ENCODE assay signal across 9 cellular contexts in the genomic region with DNA sequence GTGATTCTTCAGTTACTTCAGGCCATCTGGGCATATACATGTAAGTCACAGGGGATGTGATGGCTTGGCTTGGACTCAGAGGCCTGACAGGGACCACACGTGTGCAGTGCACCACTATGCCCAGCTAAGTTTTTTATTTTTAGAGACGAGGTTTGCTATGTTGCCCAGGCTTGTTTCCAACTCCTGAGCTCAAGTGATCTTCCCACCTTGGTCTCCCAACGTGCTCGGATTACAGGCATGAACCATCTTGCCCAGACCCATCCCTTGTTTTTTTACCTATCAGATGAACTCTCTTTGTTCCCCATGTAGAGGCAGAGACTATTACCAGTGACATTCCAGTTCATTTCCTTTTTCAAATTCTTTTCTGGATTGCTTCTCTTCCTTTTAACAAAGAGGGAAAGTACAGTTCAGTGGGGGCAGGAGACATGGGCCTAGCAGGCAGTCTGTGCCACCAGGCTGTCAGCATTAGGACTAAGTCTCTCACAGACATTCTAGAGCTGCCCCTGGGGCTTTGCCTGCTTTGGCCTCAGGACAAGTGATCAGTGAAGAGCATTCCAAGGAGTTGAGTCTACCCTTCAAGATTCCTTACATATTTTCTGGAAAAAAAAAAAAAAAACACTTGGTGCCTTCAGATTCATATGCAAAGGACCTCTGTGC.
DNase-seq lines count a peak whose midpoint lies in the region; ATAC-seq and TF ChIP-seq lines count a peak whose summit lies in the region.
"Had no signal": no experiment of that assay in that cellular context is flagged by ENCODE, and none has a peak within 500 bp of the region (broad histone marks: within the 10 kb centered on the region; RNA-seq: fewer than 3 reads in every experiment).

No MANE protein-coding gene starts in this region.

- peaks cover 2% of the 10 kb centered on the region for H3K4me1 Mint-ChIP-seq in activated naive CD8-positive, alpha-beta T cell treated with anti-CD3 and anti-CD28 coated beads, Interleukin-2, amount 50 U/mL, for 24 hours

- ATAC-seq in activated naive CD8-positive, alpha-beta T cell treated with anti-CD3 and anti-CD28 coated beads, Interleukin-2, amount 50 U/mL, for 24 hours = no peak

- no peaks in the 10 kb centered on the region for H3K27me3 Mint-ChIP-seq in activated naive CD8-positive, alpha-beta T cell treated with anti-CD3 and anti-CD28 coated beads, Interleukin-2, amount 50 U/mL, for 24 hours

- H3K4me3 Mint-ChIP-seq in activated naive CD8-positive, alpha-beta T cell treated with anti-CD3 and anti-CD28 coated beads, Interleukin-2, amount 50 U/mL, for 24 hours = no peak overlapping the region

- TF ChIP-seq CTCF in epithelial cell of proximal tubule (conservative IDR thresholded peaks at IDR 0.05; ENCODE audit: low read depth, low read length) (no peak), retinal pigment epithelial cell (conservative IDR thresholded peaks at IDR 0.05; ENCODE audit: low read depth, low read length) (no peak)

- H3K4me3 ChIP-seq in epithelial cell of proximal tubule (ENCODE audit: low read depth, low read length) = no peak overlapping the region
- H3K4me3 ChIP-seq in retinal pigment epithelial cell (ENCODE audit: low read length) = no peak overlapping the region

- no peaks in the 10 kb centered on the region for H3K9me3 Mint-ChIP-seq in activated naive CD8-positive, alpha-beta T cell treated with anti-CD3 and anti-CD28 coated beads, Interleukin-2, amount 50 U/mL, for 24 hours

- H3K27ac Mint-ChIP-seq in activated naive CD8-positive, alpha-beta T cell treated with anti-CD3 and anti-CD28 coated beads, Interleukin-2, amount 50 U/mL, for 24 hours = no peak overlapping the region

- peak; percentile 91 for DNase-seq in GM03348 (ENCODE audit: low spot score)
- DNase-seq in NCI-H526 treated with DMSO at 0.1 percent for 48 hours (lab: John Stamatoyannopoulos, UW) = peak; percentile 58
- peak; percentile 70 for DNase-seq in epithelial cell of proximal tubule (ENCODE audit: low read depth)
- peak; percentile 93 for DNase-seq in retinal pigment epithelial cell (ENCODE audit: low read depth)
- DNase-seq in hypothalamus (lab: John Stamatoyannopoulos, UW) = no peak
- no peak for DNase-seq in activated naive CD4-positive, alpha-beta T cell (lab: John Stamatoyannopoulos, UW)
- no peak for DNase-seq in activated naive CD8-positive, alpha-beta T cell treated with anti-CD3 and anti-CD28 coated beads, Interleukin-2, amount 50 U/mL, for 24 hours
- DNase-seq in NCI-H82 treated with DMSO at 0.1 percent for 48 hours (lab: John Stamatoyannopoulos, UW; ENCODE audit: unreplicated experiment) = no peak
- DNase-seq: KBM-7 had no signal

- no peaks in the 10 kb centered on the region for H3K36me3 Mint-ChIP-seq in activated naive CD8-positive, alpha-beta T cell treated with anti-CD3 and anti-CD28 coated beads, Interleukin-2, amount 50 U/mL, for 24 hours (ENCODE audit: low read depth)

Comparison
In these comparisons a context has a peak if more than half of its experiments do, and no peak if none do; other contexts are left out.
1. DNase-seq: peak in GM03348 (single experiment), NCI-H526 treated with DMSO at 0.1 percent for 48 hours (single experiment), epithelial cell of proximal tubule (single experiment) and retinal pigment epithelial cell (single experiment); none in hypothalamus (0 of 51), activated naive CD4-positive, alpha-beta T cell (0 of 4), activated naive CD8-positive, alpha-beta T cell treated with anti-CD3 and anti-CD28 coated beads, Interleukin-2, amount 50 U/mL, for 24 hours (single experiment) and NCI-H82 treated with DMSO at 0.1 percent for 48 hours (single experiment).